8 cellular contexts compared by ENCODE assay signal in the genomic region with DNA sequence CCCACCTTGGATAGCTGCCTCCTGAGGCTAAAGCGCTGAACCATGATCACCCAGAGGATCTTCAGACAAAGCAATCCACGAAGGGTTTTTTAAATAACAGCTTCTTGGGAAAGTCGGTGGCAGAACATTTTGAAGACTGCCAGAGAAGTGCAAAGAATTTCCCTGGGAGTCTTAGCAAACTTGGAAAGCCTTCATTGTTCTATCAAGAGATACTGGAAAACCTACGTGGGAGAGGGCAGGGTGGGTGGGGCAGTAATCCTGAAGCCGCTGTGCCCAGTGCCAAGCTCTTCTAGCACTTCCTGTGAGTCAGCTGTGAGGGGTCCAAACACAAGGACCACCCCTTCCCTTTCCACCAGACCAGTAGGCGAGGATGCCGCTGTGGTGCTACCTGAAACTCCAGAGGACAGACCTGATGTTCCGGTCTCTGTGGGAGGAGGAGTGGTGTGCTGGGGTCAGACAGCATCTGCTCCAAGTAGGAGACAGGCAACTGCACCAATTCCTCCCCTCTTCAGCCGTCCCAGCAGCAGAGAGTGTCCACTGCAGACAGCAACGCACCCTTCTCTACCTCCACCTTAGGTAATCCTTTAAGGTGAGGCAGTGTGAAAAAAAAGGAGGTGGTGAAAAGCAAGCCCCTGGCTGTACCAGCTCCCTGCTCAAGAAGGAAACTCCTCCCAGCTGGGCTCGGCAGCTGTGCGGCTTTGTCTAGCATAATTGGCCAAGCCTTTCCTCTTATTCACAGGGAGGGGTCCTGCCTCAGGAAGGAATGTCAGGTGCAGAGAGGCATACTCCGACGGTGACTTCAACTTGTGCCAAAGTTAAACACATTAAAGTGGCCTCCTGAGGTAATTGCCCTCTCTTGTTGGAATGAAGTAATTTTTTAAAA.
DNase-seq lines count a peak whose midpoint lies in the region; ATAC-seq and TF ChIP-seq lines count a peak whose summit lies in the region.

No MANE protein-coding gene starts in this region.

- ATAC-seq in SK-N-SH treated with all-trans-retinoic acid at 6 μM for 48 hours: peak; percentile 63

- peak overlapping the region; percentile 11 for H3K4me3 ChIP-seq in fibroblast of the aortic adventitia (ENCODE audit: low read depth, low read length)
- peak overlapping the region in 1 of 2 experiments; percentile 11 for H3K4me3 ChIP-seq in neutrophil (ENCODE audit: low read depth in 1 of 2, low read length in 1 of 2)

- H3K36me3 ChIP-seq in neutrophil: peaks cover 4% of the 10 kb centered on the region

- no peaks in the 10 kb centered on the region for H3K27me3 ChIP-seq in neutrophil

- DNase-seq in GM10248 (ENCODE audit: extremely low spot score): peak; percentile 28
- peak; percentile 57 for DNase-seq in LHCN-M2 (ENCODE audit: low read depth)
- DNase-seq in fibroblast of the aortic adventitia (ENCODE audit: low read depth): peak; percentile 65
- DNase-seq in KG1 (lab: John Stamatoyannopoulos, UW): no peak
- no peak for DNase-seq in DMS114 treated with DMSO at 0.1 percent for 48 hours (lab: John Stamatoyannopoulos, UW; ENCODE audit: unreplicated experiment)
- DNase-seq in occipital lobe (lab: John Stamatoyannopoulos, UW): no peak

- CTCF ChIA-PET in GM10248 (lab: Yijun Ruan, JAX): interaction anchor here (1.0 to 1.4 kb wide), 3 partner anchors 10 to 123 kb away, joined by 3 read pairs; no protein-coding TSS in a partner anchor

- TF ChIP-seq CTCF in GM10248 (IDR thresholded peaks at IDR 0.05; ENCODE audit: control extremely low read depth, extremely low read depth, low read depth, missing control alignments): no peak
- no peak for TF ChIP-seq CTCF in fibroblast of the aortic adventitia (IDR thresholded peaks at IDR 0.05; ENCODE audit: insufficient read depth, low read length)
- no peak for TF ChIP-seq CTCF in neutrophil (IDR thresholded peaks at IDR 0.05)

- H3K9me3 ChIP-seq in neutrophil: no peaks in the 10 kb centered on the region

- POLR2A ChIA-PET in GM10248 (lab: Yijun Ruan, JAX): no interaction called here

- H3K4me1 ChIP-seq in neutrophil (ENCODE audit: control insufficient read depth in 1 of 2, insufficient read depth in 1 of 2, low read depth in 1 of 2, low read length in 1 of 2): peaks cover 23 to 30% of the 10 kb centered on the region in 2 experiments

- peak overlapping the region; percentile 48 for H3K27ac ChIP-seq in neutrophil

TF ChIP-seq in SK-N-SH treated with all-trans-retinoic acid at 6 μM for 48 hours, 23 proteins besides CTCF, POLR2A, EP300 and RAD21:
- no peak for TF ChIP-seq ARNTL (CRISPR knock-in tag; IDR thresholded peaks at IDR 0.05; ENCODE audit: borderline replicate concordance, low read depth)
- 0 out of 2 replicates have a peak, but pooled peaks have one; percentile 13 for TF ChIP-seq ISL1 (CRISPR knock-in tag; IDR thresholded peaks at IDR 0.05)

Comparison
In these comparisons a context has a peak if more than half of its experiments do, and no peak if none do; other contexts are left out.
1. DNase-seq: peak in GM10248 (single experiment), LHCN-M2 (single experiment) and fibroblast of the aortic adventitia (single experiment); none in KG1 (single experiment), DMS114 treated with DMSO at 0.1 percent for 48 hours (single experiment) and occipital lobe (single experiment).